In genomic region chr19:32172761-32173160, GRCh38 we compare ENCODE assay signal across 1 cellular context.
TF ChIP-seq lines count a peak whose summit lies in the region.

No MANE protein-coding gene starts in this region.

TF ChIP-seq in GM23338, 12 proteins besides CTCF, POLR2A, EP300 and RAD21 (continued from another document):
- no peak for TF ChIP-seq ZNF462 (CRISPR knock-in tag; IDR thresholded peaks at IDR 0.05)
- no peak for TF ChIP-seq EZH2 (IDR thresholded peaks at IDR 0.05; ENCODE audit: low read depth, unreplicated experiment)
- no peak for TF ChIP-seq POLR2AphosphoS5 (IDR thresholded peaks at IDR 0.05; ENCODE audit: low read depth)
- TF ChIP-seq JUNB (IDR thresholded peaks at IDR 0.05; ENCODE audit: unreplicated experiment): no peak
- no peak for TF ChIP-seq ZNF114 (CRISPR knock-in tag; IDR thresholded peaks at IDR 0.05)
- TF ChIP-seq NANOG (IDR thresholded peaks at IDR 0.05; ENCODE audit: borderline replicate concordance): no peak
- no peak for TF ChIP-seq ZNF331 (CRISPR knock-in tag; IDR thresholded peaks at IDR 0.05; ENCODE audit: low read depth)
- no peak for TF ChIP-seq EZH2phosphoT487 (IDR thresholded peaks at IDR 0.05; ENCODE audit: unreplicated experiment)
- TF ChIP-seq CREB1 (CRISPR knock-in tag; IDR thresholded peaks at IDR 0.05; ENCODE audit: low read depth): no peak
- no peak for TF ChIP-seq STAT1 (IDR thresholded peaks at IDR 0.05; ENCODE audit: unreplicated experiment)
TF ChIP-seq in GM23338: peak in this region for 0.
